ENCODE assay signal across 20 cellular contexts in genomic region chr3:8069981-8070380, GRCh38.
DNase-seq lines count a peak whose midpoint lies in the region; ATAC-seq and TF ChIP-seq lines count a peak whose summit lies in the region.
"Had no signal": no experiment of that assay in that cellular context is flagged by ENCODE, and none has a peak within 500 bp of the region (broad histone marks: within the 10 kb centered on the region; RNA-seq: fewer than 3 reads in every experiment).

No MANE protein-coding gene starts in this region.

- no peaks in the 10 kb centered on the region for H3K4me1 ChIP-seq in body of pancreas
- H3K4me1 ChIP-seq: BLaER1 had no signal

- peaks cover 0 to 14% (median 0%) of the 10 kb centered on the region in 3 donors for H3K9me3 ChIP-seq in body of pancreas
- H3K9me3 ChIP-seq: BLaER1 had no signal

- H3K27me3 ChIP-seq in body of pancreas: no peaks in the 10 kb centered on the region
- H3K27me3 ChIP-seq: BLaER1 had no signal

- ATAC-seq in body of pancreas (no peak), HG03378 (IDR thresholded peaks at IDR 0.05; ENCODE audit: unreplicated experiment) (no peak)
- ATAC-seq: CD8-positive, alpha-beta T cell; HepG2; PC-3 had no signal

- no peak for TF ChIP-seq POLR2A in body of pancreas (IDR thresholded peaks at IDR 0.05)

- DNase-seq in COLO829 (ENCODE audit: low spot score): peak; percentile 16
- peak; percentile 4 for DNase-seq in NCI-H69 (lab: John Stamatoyannopoulos, UW)
- DNase-seq in cardiac fibroblast (ENCODE audit: low read depth in 2 of 2): peak; percentile 3 to 63
- DNase-seq in left kidney (ENCODE audit: low read depth, low spot score): peak; percentile 55
- no peak for DNase-seq in body of pancreas
- DNase-seq in KG1 (lab: John Stamatoyannopoulos, UW): no peak
- no peak for DNase-seq in hepatic stellate cell (ENCODE audit: low spot score)
- DNase-seq: CD8-positive, alpha-beta T cell; KBM-7; NCI-H1436; NCI-H2029; NCI-H2171; NCI-H446; NCI-H774; PC-3; RPMI8226; SHP77 treated with DMSO at 0.1 percent for 48 hours had no signal

- TF ChIP-seq CTCF in cardiac fibroblast (IDR thresholded peaks at IDR 0.05; ENCODE audit: low read depth, low read length) (no peak), body of pancreas (IDR thresholded peaks at IDR 0.05) (no peak)

- H3K36me3 ChIP-seq in body of pancreas (replicated peaks in 1 of 2; ENCODE audit: insufficient read depth in 1 of 2, low read depth in 2 of 2): no peaks in the 10 kb centered on the region
- H3K36me3 ChIP-seq: BLaER1 had no signal

- intact Hi-C loops in body of pancreas (cut with DNase I): no loop called here

- H3K4me3 ChIP-seq in cardiac fibroblast (replicated peaks in 1 of 2; ENCODE audit: low read depth in 2 of 2, low read length in 2 of 2) (no peak overlapping the region), body of pancreas (no peak overlapping the region)
- H3K4me3 ChIP-seq: BLaER1 had no signal

- no peak overlapping the region for H3K27ac ChIP-seq in body of pancreas
- H3K27ac ChIP-seq: BLaER1 had no signal

Comparison
In these comparisons a context has a peak if more than half of its experiments do, and no peak if none do; other contexts are left out.
1. DNase-seq: peak in COLO829 (single experiment), NCI-H69 (single experiment), cardiac fibroblast (2 of 2) and left kidney (single experiment); none in body of pancreas (0 of 4), KG1 (single experiment) and hepatic stellate cell (single experiment).